2 cellular contexts compared by ENCODE assay signal in the genomic region with DNA sequence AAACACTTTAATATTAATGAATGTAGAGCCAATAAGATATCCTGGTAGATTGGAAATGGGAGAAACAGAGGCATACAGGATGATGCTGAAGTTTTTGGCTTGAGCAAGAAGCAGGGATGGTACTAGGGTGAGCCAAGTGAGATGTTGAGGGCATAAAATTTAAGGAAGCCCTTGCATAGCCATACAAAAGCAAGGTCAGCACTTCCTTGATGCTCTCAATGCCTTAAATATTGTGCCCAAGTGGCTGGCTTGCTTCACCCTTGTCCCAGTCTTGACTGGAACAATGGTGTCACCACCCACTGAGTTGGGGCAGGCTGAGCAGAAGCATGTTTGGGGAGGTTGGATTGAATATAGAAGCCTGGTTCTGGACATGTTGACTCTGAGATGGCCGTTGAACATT.
A peak's percentile ranks its signal among the peaks of the same experiment; 100 is the strongest.
TF ChIP-seq lines count a peak whose summit lies in the region.

No MANE protein-coding gene starts in this region.

TF ChIP-seq in HepG2, 621 proteins besides CTCF, POLR2A, EP300 and RAD21:
- TF ChIP-seq MAFF (IDR thresholded peaks at IDR 0.05; ENCODE audit: low read depth, low read length) (peak; percentile 80), MAFK (conservative IDR thresholded peaks at IDR 0.05 in 1 of 2, IDR thresholded peaks at IDR 0.05 in 1 of 2; ENCODE audit: low read length in 2 of 2) (peak; percentile 76 to 87), ZSCAN20 (CRISPR knock-in tag; IDR thresholded peaks at IDR 0.05; ENCODE audit: borderline replicate concordance) (no peak)

TF ChIP-seq in K562, 482 proteins besides CTCF, POLR2A, EP300 and RAD21:
- no peak for TF ChIP-seq ILK (tag; IDR thresholded peaks at IDR 0.05; ENCODE audit: borderline replicate concordance, low read depth)
- TF ChIP-seq, protein P1, sequence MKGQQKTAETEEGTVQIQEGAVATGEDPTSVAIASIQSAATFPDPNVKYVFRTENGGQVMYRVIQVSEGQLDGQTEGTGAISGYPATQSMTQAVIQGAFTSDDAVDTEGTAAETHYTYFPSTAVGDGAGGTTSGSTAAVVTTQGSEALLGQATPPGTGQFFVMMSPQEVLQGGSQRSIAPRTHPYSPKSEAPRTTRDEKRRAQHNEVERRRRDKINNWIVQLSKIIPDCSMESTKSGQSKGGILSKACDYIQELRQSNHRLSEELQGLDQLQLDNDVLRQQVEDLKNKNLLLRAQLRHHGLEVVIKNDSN (CRISPR knock-in tag; IDR thresholded peaks at IDR 0.05), result no peak
- peak; percentile 41; the same call in 1 of the 2 replicates for TF ChIP-seq MAFF (IDR thresholded peaks at IDR 0.05; ENCODE audit: low read length)
- no peak for TF ChIP-seq MYC (IDR thresholded peaks at IDR 0.05; ENCODE audit: low read depth, low read length)
- TF ChIP-seq MYC (CRISPR knock-in tag; IDR thresholded peaks at IDR 0.05; ENCODE audit: borderline replicate concordance, low read depth), result no peak
- no peak for TF ChIP-seq NFIC (IDR thresholded peaks at IDR 0.05)
- TF ChIP-seq ZNF316 (IDR thresholded peaks at IDR 0.05), result peak; percentile 11; the same call in 1 of the 2 replicates
